Comparison of ENCODE assay signal across 11 cellular contexts in the genomic region with DNA sequence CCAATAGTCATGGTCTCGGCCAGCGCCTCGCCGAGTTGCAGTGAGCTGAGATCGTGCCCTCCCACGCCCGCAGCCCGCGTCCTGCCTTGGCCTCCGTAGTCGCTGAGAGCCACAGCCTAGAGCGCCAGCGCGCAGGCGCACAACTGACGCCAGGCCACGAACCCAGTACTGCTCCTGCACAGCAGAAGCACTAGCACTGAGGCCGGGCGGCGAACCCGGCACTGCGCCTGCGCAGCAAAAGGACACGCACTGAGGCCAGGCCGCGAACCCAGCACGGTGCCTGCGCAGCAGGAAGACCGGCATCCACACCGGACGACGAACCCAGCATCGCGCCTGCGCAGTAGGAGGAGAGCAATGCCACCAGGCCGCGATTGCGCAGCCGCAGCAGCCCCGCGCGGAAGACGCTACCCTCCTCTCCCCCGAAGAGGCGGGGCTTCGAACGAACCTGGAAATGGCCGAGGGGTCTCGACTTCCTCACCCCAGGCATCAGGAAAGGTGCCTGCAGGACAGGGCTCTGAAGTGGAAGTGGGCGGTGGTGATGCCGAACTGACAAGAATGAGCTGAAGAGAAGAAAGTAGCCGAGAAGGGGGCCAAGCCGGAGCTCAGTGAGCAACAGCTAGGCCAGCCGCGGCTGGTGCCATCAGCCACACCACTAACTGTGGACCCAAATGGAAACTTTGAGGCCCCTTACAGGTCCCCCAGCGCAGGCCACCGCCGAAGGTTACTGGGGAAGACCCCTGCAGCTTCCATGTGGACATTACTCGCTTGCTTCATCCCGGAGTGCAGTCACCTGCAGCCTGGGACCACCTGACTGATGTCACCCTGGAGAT. TPM values are rescaled to one million over a fixed set of nuclear protein-coding genes. Genes with fewer than 3 reads are reported as not detected.
A peak's percentile ranks its signal among the peaks of the same experiment; 100 is the strongest.
DNase-seq lines count a peak whose midpoint lies in the region; ATAC-seq and TF ChIP-seq lines count a peak whose summit lies in the region.
"Had no signal": no experiment of that assay in that cellular context is flagged by ENCODE, and none has a peak within 500 bp of the region (broad histone marks: within the 10 kb centered on the region; RNA-seq: fewer than 3 reads in every experiment).

No MANE protein-coding gene starts in this region.

- H3K27me3 ChIP-seq in muscle layer of colon (ENCODE audit: control insufficient read depth in 1 of 2, insufficient read depth in 2 of 2, low read length in 2 of 2) (peaks cover 0 to 11% of the 10 kb centered on the region in 2 donors), thoracic aorta (replicated peaks; ENCODE audit: insufficient read depth) (no peaks in the 10 kb centered on the region)

- H3K9ac ChIP-seq in muscle layer of colon (ENCODE audit: low read length): no peak overlapping the region

- CTCF ChIA-PET in RWPE1 (lab: Yijun Ruan, JAX): no interaction called here

- H3K27ac ChIP-seq in muscle layer of colon (ENCODE audit: low read depth, low read length) (no peak overlapping the region), thoracic aorta (no peak overlapping the region), RWPE1 (no peak overlapping the region)

- ATAC-seq in thoracic aorta (ENCODE audit: insufficient number of reproducible peaks, low FRiP score, low read depth) (no peak), HG03139 (IDR thresholded peaks at IDR 0.05; ENCODE audit: unreplicated experiment) (no peak)

- POLR2A ChIA-PET in RWPE1 (lab: Yijun Ruan, JAX; ENCODE audit: low non-redundant PET): no interaction called here

- DNase-seq in activated T-cell treated with anti-CD3 and anti-CD28 coated beads for 24 hours (ENCODE audit: low read depth) (peak; percentile 22), erythroblast (lab: John Stamatoyannopoulos, UW) (peak; percentile 54 to 64), thoracic aorta (ENCODE audit: low spot score) (no peak), RWPE1 (ENCODE audit: low spot score) (no peak)
- DNase-seq in activated T-cell treated with anti-CD3 and anti-CD28 coated beads, Interleukin-2, amount 50 U/mL, for 48 hours: no peak
- DNase-seq in NK-92 treated with Interleukin-12 subunit alpha and Interleukin-12 subunit beta, amount 100 ng/mL, for 24 hours (lab: John Stamatoyannopoulos, UW): no peak
- DNase-seq: KBM-7 had no signal

- H3K4me3 ChIP-seq in muscle layer of colon (ENCODE audit: low read depth in 1 of 2, low read length in 2 of 2): peak overlapping the region; percentile 41 to 50
- H3K4me3 ChIP-seq in thoracic aorta: peak overlapping the region; percentile 60

- no peaks in the 10 kb centered on the region for H3K36me3 ChIP-seq in muscle layer of colon (ENCODE audit: insufficient read depth, low read length)
- no peaks in the 10 kb centered on the region for H3K36me3 ChIP-seq in thoracic aorta

- H3K4me1 ChIP-seq in muscle layer of colon (ENCODE audit: insufficient read depth, low read length) (no peaks in the 10 kb centered on the region), thoracic aorta (ENCODE audit: control insufficient read depth in 1 of 2, low read depth in 2 of 2) (peaks cover 0 to 7% of the 10 kb centered on the region in 2 donors)

- TF ChIP-seq CTCF in thoracic aorta (IDR thresholded peaks at IDR 0.05) (no peak), RWPE1 (conservative IDR thresholded peaks at IDR 0.05; ENCODE audit: low read depth) (no peak)

- H3K9me3 ChIP-seq in muscle layer of colon (ENCODE audit: low read length) (no peaks in the 10 kb centered on the region), thoracic aorta (no peaks in the 10 kb centered on the region)

- TF ChIP-seq POLR2A in erythroblast (IDR thresholded peaks at IDR 0.05; ENCODE audit: low read length): no peak

RNA-seq across cellular contexts. Expression of gene F10, which starts 7.5 kb away (rescaled TPM):
- total RNA-seq in thoracic aorta: 10 to 100 TPM; 25.5 to 31.5 TPM
- total RNA-seq: T-helper 1 cell treated with Interleukin-12 subunit alpha and Interleukin-12 subunit beta and Interleukin-4 antibody, amounts not matched to agents 30 ng/mL and 1 ng/mL, for 36 hours had no signal

RNA-seq across cellular contexts. Expression of gene F7, which starts 24.5 kb away (rescaled TPM):
- not detected for total RNA-seq in thoracic aorta
- total RNA-seq: T-helper 1 cell treated with Interleukin-12 subunit alpha and Interleukin-12 subunit beta and Interleukin-4 antibody, amounts not matched to agents 30 ng/mL and 1 ng/mL, for 36 hours had no signal

RNA-seq across cellular contexts. Expression of gene PROZ, which starts 28.3 kb away (rescaled TPM):
- total RNA-seq in thoracic aorta: not detected
- total RNA-seq: NCI-H460; T-helper 1 cell treated with Interleukin-12 subunit alpha and Interleukin-12 subunit beta and Interleukin-4 antibody, amounts not matched to agents 30 ng/mL and 1 ng/mL, for 36 hours had no signal

Comparison
In these comparisons a context has a peak if more than half of its experiments do, and no peak if none do; other contexts are left out.
1. DNase-seq: peak in activated T-cell treated with anti-CD3 and anti-CD28 coated beads for 24 hours (single experiment) and erythroblast (2 of 2); none in activated T-cell treated with anti-CD3 and anti-CD28 coated beads, Interleukin-2, amount 50 U/mL, for 48 hours (0 of 2), thoracic aorta (single experiment), NK-92 treated with Interleukin-12 subunit alpha and Interleukin-12 subunit beta, amount 100 ng/mL, for 24 hours (single experiment) and RWPE1 (single experiment).